ENCODE assay signal across 9 cellular contexts in genomic region chr1:153608742-153609584, GRCh38. TPM values are rescaled to one million over a fixed set of nuclear protein-coding genes. Genes with fewer than 3 reads are reported as not detected.
DNase-seq lines count a peak whose midpoint lies in the region; ATAC-seq, FAIRE-seq and TF ChIP-seq lines count a peak whose summit lies in the region.
"Had no signal": no experiment of that assay in that cellular context is flagged by ENCODE, and none has a peak within 500 bp of the region (broad histone marks: within the 10 kb centered on the region; RNA-seq: fewer than 3 reads in every experiment).

No MANE protein-coding gene starts in this region.

- H4K20me1 ChIP-seq in mammary epithelial cell (ENCODE audit: insufficient read depth, low read length) = no peaks in the 10 kb centered on the region

- H3K9me3 ChIP-seq in mammary epithelial cell (replicated peaks; ENCODE audit: insufficient read depth, low read length) (no peaks in the 10 kb centered on the region), small intestine (ENCODE audit: control insufficient read depth, low read depth) (no peaks in the 10 kb centered on the region)

- CTCF ChIA-PET in mammary epithelial cell (lab: Charles Lee; ENCODE audit: low non-redundant PET) = no interaction called here

- no peak for FAIRE-seq in small intestine (lab: Jason Lieb, UNC)

- no peak for ATAC-seq in HG03108 (IDR thresholded peaks at IDR 0.05; ENCODE audit: unreplicated experiment)
- ATAC-seq in GM18909 (IDR thresholded peaks at IDR 0.05; ENCODE audit: poor library complexity, unreplicated experiment) = no peak
- ATAC-seq in HG03095 (IDR thresholded peaks at IDR 0.05; ENCODE audit: unreplicated experiment) = no peak

- H3K36me3 ChIP-seq in mammary epithelial cell (ENCODE audit: insufficient read depth, low read length) = peaks cover 21% of the 10 kb centered on the region
- H3K36me3 ChIP-seq in small intestine (ENCODE audit: control insufficient read depth in 2 of 2, insufficient read depth in 2 of 2, low read length in 2 of 2) = peaks cover 2 to 6% of the 10 kb centered on the region in 2 donors

- no TSS peak for BruUV-seq in mammary epithelial cell (replicated peaks; lab: Mats Ljungman, UMichigan)

- WGBS in mammary epithelial cell (ENCODE audit: low coverage, missing lambda C conversion rate) = 6% methylated on average over 12 of the region's 19 CpGs
- WGBS in small intestine, 3 donors = 14 to 44% (median 38%) methylated on average over 19 of the region's 19 CpGs

- TF ChIP-seq CTCF in mammary epithelial cell (conservative IDR thresholded peaks at IDR 0.05 in 1 of 2, IDR thresholded peaks at IDR 0.05 in 1 of 2; ENCODE audit: extremely low read depth in 1 of 2, insufficient read depth in 1 of 2, low read depth in 1 of 2, low read length in 2 of 2) = no peak

- dilution Hi-C loops in mammary epithelial cell (cut with HindIII; ENCODE audit: low sequenced_read_pairs) = no loop called here

- DNase-seq in LoVo (ENCODE audit: low spot score) (peak; percentile 68), mammary epithelial cell (peak; percentile 98), iris pigment epithelial cell (ENCODE audit: low read depth) (peak; percentile 94), small intestine (peak; percentile 98), NCI-H1105 treated with DMSO at 0.1 percent for 48 hours (lab: John Stamatoyannopoulos, UW) (no peak)

- H3K27ac ChIP-seq in mammary epithelial cell (ENCODE audit: insufficient read depth, low read depth, low read length) (peak overlapping the region; percentile 83), small intestine (ENCODE audit: low read depth in 1 of 2, low read length in 1 of 2) (peak overlapping the region; percentile 92 to 97)

- H3K4me1 ChIP-seq in mammary epithelial cell (ENCODE audit: insufficient read depth, low read length) = peaks cover 34% of the 10 kb centered on the region
- peaks cover 2 to 3% of the 10 kb centered on the region in 2 donors for H3K4me1 ChIP-seq in small intestine (ENCODE audit: control insufficient read depth in 2 of 2, insufficient read depth in 1 of 2, low read depth in 1 of 2, low read length in 1 of 2)

- peak overlapping the region; percentile 78 for H3K9ac ChIP-seq in mammary epithelial cell (ENCODE audit: insufficient read depth, low read length)

- peaks cover 74% of the 10 kb centered on the region for H3K79me2 ChIP-seq in mammary epithelial cell (ENCODE audit: insufficient read depth, low read length)

- peak overlapping the region; percentile 37 to 70 (median 53) for H3K4me3 ChIP-seq in mammary epithelial cell (replicated peaks in 1 of 3; ENCODE audit: insufficient read depth in 1 of 3, low read depth in 2 of 3, low read length in 3 of 3)
- peak overlapping the region in 1 of 2 donors; percentile 38 for H3K4me3 ChIP-seq in small intestine (ENCODE audit: low read depth in 1 of 2, low read length in 2 of 2)

- no peak overlapping the region for H2AFZ ChIP-seq in mammary epithelial cell (ENCODE audit: low read depth, low read length)

- in situ Hi-C loops in mammary epithelial cell (cut with MboI; ENCODE audit: low sequenced_read_pairs in 2 of 2) = no loop called here

- intact Hi-C loops in mammary epithelial cell (cut with micrococcal nuclease) = loop anchor here (1.0 to 2.0 kb wide), 6 partner anchors 18 to 76 kb away; partner anchors contain the start of genes CHTOP, S100A13 and SNAPIN

- no peaks in the 10 kb centered on the region for H3K27me3 ChIP-seq in mammary epithelial cell (ENCODE audit: insufficient read depth, low read length)
- no peaks in the 10 kb centered on the region for H3K27me3 ChIP-seq in small intestine (ENCODE audit: control insufficient read depth in 2 of 2, insufficient read depth in 2 of 2, low read length in 2 of 2)

- H3K4me2 ChIP-seq in mammary epithelial cell (ENCODE audit: insufficient read depth, low read depth, low read length) = peak overlapping the region; percentile 83

RNA-seq across cellular contexts. Expression of gene S100A16, which starts 4.0 kb away (rescaled TPM):
- 100 to 1,000 TPM; 661 to 817 TPM for total RNA-seq in mammary epithelial cell
- polyA plus RNA-seq in mammary epithelial cell = 2,471 TPM
- 817 TPM for polyA minus RNA-seq in mammary epithelial cell
- polyA plus RNA-seq in small intestine = 100 to 1,000 TPM; 275 to 389 (median 355) TPM
- total RNA-seq: T-helper 1 cell treated with Interleukin-12 subunit alpha and Interleukin-12 subunit beta and Interleukin-4 antibody, amounts not matched to agents 30 ng/mL and 1 ng/mL, for 36 hours had no signal

RNA-seq across cellular contexts. Expression of gene S100A14, which starts 7.2 kb away (rescaled TPM):
- 100 to 1,000 TPM; 396 to 770 TPM for total RNA-seq in mammary epithelial cell
- polyA plus RNA-seq in mammary epithelial cell (1,954 TPM), small intestine (100 to 1,000 TPM; 356 to 952 (median 764) TPM)
- polyA minus RNA-seq in mammary epithelial cell = 968 TPM
- total RNA-seq: T-helper 1 cell treated with Interleukin-12 subunit alpha and Interleukin-12 subunit beta and Interleukin-4 antibody, amounts not matched to agents 30 ng/mL and 1 ng/mL, for 36 hours had no signal

RNA-seq across cellular contexts. Expression of gene S100A13, which starts 18.3 kb away (rescaled TPM):
- total RNA-seq in mammary epithelial cell = 100 to 1,000 TPM in 1 of 2 donors, 10 to 100 TPM in 1; 72.0 to 213 TPM
- 448 TPM for polyA plus RNA-seq in mammary epithelial cell
- 78.6 TPM for polyA minus RNA-seq in mammary epithelial cell
- 100 to 1,000 TPM in 2 of 3 donors, 10 to 100 TPM in 1; 50.1 to 132 (median 106) TPM for polyA plus RNA-seq in small intestine

RNA-seq across cellular contexts. Expression of gene S100A1, which starts 19.3 kb away (rescaled TPM):
- total RNA-seq in mammary epithelial cell = not detected
- polyA plus RNA-seq in mammary epithelial cell = 0.53 TPM
- not detected for polyA minus RNA-seq in mammary epithelial cell
- 10 to 100 TPM in 1 of 3 donors, 1 to 10 TPM in 2; 2.9 to 13.5 (median 4.0) TPM for polyA plus RNA-seq in small intestine
- total RNA-seq: T-helper 1 cell treated with Interleukin-12 subunit alpha and Interleukin-12 subunit beta and Interleukin-4 antibody, amounts not matched to agents 30 ng/mL and 1 ng/mL, for 36 hours had no signal

RNA-seq across cellular contexts. Expression of gene CHTOP, which starts 24.9 kb away (rescaled TPM):
- total RNA-seq in mammary epithelial cell = 10 to 100 TPM; 36.0 to 64.5 TPM
- polyA plus RNA-seq in mammary epithelial cell (52.0 TPM), small intestine (10 to 100 TPM; 40.3 to 54.4 (median 44.5) TPM)
- polyA minus RNA-seq in mammary epithelial cell = 45.8 TPM
